Comparison of ENCODE assay signal across 12 cellular contexts in the genomic region with DNA sequence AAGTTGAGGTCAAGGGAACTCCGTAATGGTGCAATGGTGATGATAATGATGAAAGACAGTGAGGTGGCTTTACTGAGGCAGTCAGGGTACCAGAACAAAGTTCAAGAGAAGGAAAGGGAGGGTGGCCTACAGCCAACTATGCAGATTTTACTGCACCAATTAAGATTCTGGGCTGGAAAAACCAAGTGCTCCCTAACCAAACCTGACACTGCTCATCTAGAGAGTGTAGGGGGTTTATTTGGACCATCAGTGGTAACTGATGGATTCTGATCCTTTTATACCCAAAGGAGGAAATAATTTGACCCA. TPM values are rescaled to one million over a fixed set of nuclear protein-coding genes. Genes with fewer than 3 reads are reported as not detected.
DNase-seq lines count a peak whose midpoint lies in the region; ATAC-seq and TF ChIP-seq lines count a peak whose summit lies in the region.
"Had no signal": no experiment of that assay in that cellular context is flagged by ENCODE, and none has a peak within 500 bp of the region (broad histone marks: within the 10 kb centered on the region; RNA-seq: fewer than 3 reads in every experiment).

No MANE protein-coding gene starts in this region.

- intact Hi-C loops in activated CD4-positive, alpha-beta memory T cell treated with anti-CD3 and anti-CD28 coated beads for 36 hours (cut with micrococcal nuclease) = no loop called here
- intact Hi-C loops in Calu3 (cut with micrococcal nuclease; ENCODE audit: unreplicated experiment) = no loop called here

- H3K4me1 Mint-ChIP-seq in activated CD4-positive, alpha-beta memory T cell treated with anti-CD3 and anti-CD28 coated beads for 36 hours (ENCODE audit: low read depth) = peaks cover 2% of the 10 kb centered on the region
- peaks cover 7% of the 10 kb centered on the region for H3K4me1 Mint-ChIP-seq in activated CD4-positive, alpha-beta memory T cell treated with anti-CD3 and anti-CD28 coated beads, Interleukin-2, amount 10 ng/mL, durations not matched to agents 7 days and 5 days
- no peaks in the 10 kb centered on the region for H3K4me1 Mint-ChIP-seq in Calu3 (ENCODE audit: low read depth, unreplicated experiment)

- H3K4me1 ChIP-seq in mesodermal cell (ENCODE audit: control insufficient read depth, insufficient read depth, low read length, poor library complexity, severe bottlenecking) = no peaks in the 10 kb centered on the region

- peak overlapping the region; percentile 59 for H3K4me3 ChIP-seq in astrocyte of the cerebellum (ENCODE audit: low read depth, low read length)
- H3K4me3 ChIP-seq in mesodermal cell (ENCODE audit: extremely low read depth, insufficient read depth, low read length, poor library complexity, severe bottlenecking) = peak overlapping the region; percentile 63

- POLR2A ChIA-PET in activated CD4-positive, alpha-beta memory T cell treated with anti-CD3 and anti-CD28 coated beads for 36 hours (lab: Charles Lee) = no interaction called here
- POLR2A ChIA-PET in activated CD4-positive, alpha-beta memory T cell treated with anti-CD3 and anti-CD28 coated beads, Interleukin-2, amount 10 ng/mL, durations not matched to agents 7 days and 5 days (lab: Charles Lee) = no interaction called here
- POLR2A ChIA-PET in HEK293T (lab: Yijun Ruan, JAX) = interaction anchor here (0.7 to 1.2 kb wide), 2 partner anchors 10 to 45 kb away, joined by 3 to 5 read pairs; no protein-coding TSS in a partner anchor

- CTCF ChIA-PET in activated CD4-positive, alpha-beta memory T cell treated with anti-CD3 and anti-CD28 coated beads for 36 hours (lab: Charles Lee) = no interaction called here
- CTCF ChIA-PET in activated CD4-positive, alpha-beta memory T cell treated with anti-CD3 and anti-CD28 coated beads, Interleukin-2, amount 10 ng/mL, durations not matched to agents 7 days and 5 days (lab: Charles Lee) = no interaction called here
- CTCF ChIA-PET in HEK293T (lab: Yijun Ruan, JAX) (interaction anchor here (0.6 to 1.2 kb wide), 4 partner anchors 23 to 637 kb away, joined by 3 to 5 read pairs (median 4); no protein-coding TSS in a partner anchor), Calu3 (lab: Charles Lee) (no interaction called here)

- DNase-seq in activated CD4-positive, alpha-beta memory T cell treated with anti-CD3 and anti-CD28 coated beads for 36 hours = no peak
- DNase-seq in activated CD4-positive, alpha-beta memory T cell treated with anti-CD3 and anti-CD28 coated beads, Interleukin-2, amount 10 ng/mL, durations not matched to agents 7 days and 5 days = no peak
- DNase-seq in astrocyte of the cerebellum (ENCODE audit: low read depth) (no peak), HEK293T (ENCODE audit: extremely low spot score) (no peak), Calu3 (no peak)
- DNase-seq: mammary epithelial cell had no signal

- no peaks in the 10 kb centered on the region for H3K9me3 ChIP-seq in mesodermal cell (ENCODE audit: control insufficient read depth, low read length)
- H3K9me3 ChIP-seq: right lobe of liver, upper lobe of left lung had no signal

- ATAC-seq in GM19351 (IDR thresholded peaks at IDR 0.05; ENCODE audit: unreplicated experiment) = no peak

- H3K36me3 Mint-ChIP-seq in activated CD4-positive, alpha-beta memory T cell treated with anti-CD3 and anti-CD28 coated beads for 36 hours = no peaks in the 10 kb centered on the region
- no peaks in the 10 kb centered on the region for H3K36me3 Mint-ChIP-seq in activated CD4-positive, alpha-beta memory T cell treated with anti-CD3 and anti-CD28 coated beads, Interleukin-2, amount 10 ng/mL, durations not matched to agents 7 days and 5 days (ENCODE audit: low read depth)
- H3K36me3 Mint-ChIP-seq in Calu3 (ENCODE audit: insufficient read depth, unreplicated experiment) = no peaks in the 10 kb centered on the region

- 80% methylated on average over 1 of the region's 1 CpG; no CpG with 5 or more reads in 1 of the 2 experiments for WGBS in mesodermal cell (ENCODE audit: insufficient coverage in 2 of 2), 2 experiments

- no peaks in the 10 kb centered on the region for H3K9me3 Mint-ChIP-seq in activated CD4-positive, alpha-beta memory T cell treated with anti-CD3 and anti-CD28 coated beads for 36 hours
- H3K9me3 Mint-ChIP-seq in activated CD4-positive, alpha-beta memory T cell treated with anti-CD3 and anti-CD28 coated beads, Interleukin-2, amount 10 ng/mL, durations not matched to agents 7 days and 5 days = no peaks in the 10 kb centered on the region
- H3K9me3 Mint-ChIP-seq in Calu3 (ENCODE audit: low read depth, unreplicated experiment) = no peaks in the 10 kb centered on the region

- in situ Hi-C loops in astrocyte of the cerebellum (cut with HindIII; ENCODE audit: low sequenced_read_pairs) = no loop called here

- no peak overlapping the region for H3K27ac Mint-ChIP-seq in activated CD4-positive, alpha-beta memory T cell treated with anti-CD3 and anti-CD28 coated beads for 36 hours
- no peak overlapping the region for H3K27ac Mint-ChIP-seq in activated CD4-positive, alpha-beta memory T cell treated with anti-CD3 and anti-CD28 coated beads, Interleukin-2, amount 10 ng/mL, durations not matched to agents 7 days and 5 days
- H3K27ac Mint-ChIP-seq in Calu3 (ENCODE audit: unreplicated experiment) = no peak overlapping the region

- peak overlapping the region; percentile 10 for H3K4me3 Mint-ChIP-seq in activated CD4-positive, alpha-beta memory T cell treated with anti-CD3 and anti-CD28 coated beads for 36 hours
- no peak overlapping the region for H3K4me3 Mint-ChIP-seq in activated CD4-positive, alpha-beta memory T cell treated with anti-CD3 and anti-CD28 coated beads, Interleukin-2, amount 10 ng/mL, durations not matched to agents 7 days and 5 days
- H3K4me3 Mint-ChIP-seq in Calu3 (ENCODE audit: low read depth, unreplicated experiment) = no peak overlapping the region

- H3K27me3 Mint-ChIP-seq in activated CD4-positive, alpha-beta memory T cell treated with anti-CD3 and anti-CD28 coated beads for 36 hours = peaks cover 41% of the 10 kb centered on the region
- H3K27me3 Mint-ChIP-seq in activated CD4-positive, alpha-beta memory T cell treated with anti-CD3 and anti-CD28 coated beads, Interleukin-2, amount 10 ng/mL, durations not matched to agents 7 days and 5 days = peaks cover 34% of the 10 kb centered on the region
- H3K27me3 Mint-ChIP-seq in Calu3 (ENCODE audit: unreplicated experiment) = peaks cover 50% of the 10 kb centered on the region

- TF ChIP-seq CTCF in astrocyte of the cerebellum (IDR thresholded peaks at IDR 0.05; ENCODE audit: low read depth, low read length, missing control alignments) = no peak
- TF ChIP-seq CTCF in Calu3 (IDR thresholded peaks at IDR 0.05; ENCODE audit: unreplicated experiment) = no peak

- H3K27ac ChIP-seq in mesodermal cell (ENCODE audit: low read depth, low read length, severe bottlenecking) (peak overlapping the region; percentile 88), temporal lobe (ENCODE audit: low read depth, low read length) (peak overlapping the region; percentile 20)
- H3K27ac ChIP-seq: right lobe of liver, upper lobe of left lung had no signal

- no TSS peak for BruUV-seq in Calu3 (replicated peaks; lab: Mats Ljungman, UMichigan)

- no peaks in the 10 kb centered on the region for H3K36me3 ChIP-seq in mesodermal cell (ENCODE audit: control insufficient read depth, insufficient read depth, low read length)
- H3K36me3 ChIP-seq: right lobe of liver, upper lobe of left lung had no signal

TF ChIP-seq in HEK293T, 16 proteins besides CTCF, POLR2A, EP300 and RAD21:
- TF ChIP-seq CTBP1 (IDR thresholded peaks at IDR 0.05; ENCODE audit: borderline replicate concordance) (no peak), TARDBP (IDR thresholded peaks at IDR 0.05) (no peak), L3MBTL2 (conservative IDR thresholded peaks at IDR 0.05) (no peak), SP1 (IDR thresholded peaks at IDR 0.05) (no peak), SUZ12 (IDR thresholded peaks at IDR 0.05) (no peak), FOXK2 (IDR thresholded peaks at IDR 0.05) (no peak), FOXA1 (IDR thresholded peaks at IDR 0.05) (no peak)
- TF ChIP-seq, protein P1, sequence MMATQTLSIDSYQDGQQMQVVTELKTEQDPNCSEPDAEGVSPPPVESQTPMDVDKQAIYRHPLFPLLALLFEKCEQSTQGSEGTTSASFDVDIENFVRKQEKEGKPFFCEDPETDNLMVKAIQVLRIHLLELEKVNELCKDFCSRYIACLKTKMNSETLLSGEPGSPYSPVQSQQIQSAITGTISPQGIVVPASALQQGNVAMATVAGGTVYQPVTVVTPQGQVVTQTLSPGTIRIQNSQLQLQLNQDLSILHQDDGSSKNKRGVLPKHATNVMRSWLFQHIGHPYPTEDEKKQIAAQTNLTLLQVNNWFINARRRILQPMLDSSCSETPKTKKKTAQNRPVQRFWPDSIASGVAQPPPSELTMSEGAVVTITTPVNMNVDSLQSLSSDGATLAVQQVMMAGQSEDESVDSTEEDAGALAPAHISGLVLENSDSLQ (IDR thresholded peaks at IDR 0.05) = no peak

RNA-seq across cellular contexts. Expression of gene LRRC9, which starts 0.4 kb away (rescaled TPM):
- total RNA-seq in activated CD4-positive, alpha-beta memory T cell treated with anti-CD3 and anti-CD28 coated beads for 36 hours = not detected
- total RNA-seq in activated CD4-positive, alpha-beta memory T cell treated with anti-CD3 and anti-CD28 coated beads, Interleukin-2, amount 10 ng/mL, durations not matched to agents 7 days and 5 days = not detected
- 0.44 TPM for polyA plus RNA-seq in mesodermal cell (2013, experiment 1 of 2)
- 1.7 TPM for polyA plus RNA-seq in mesodermal cell (2013, experiment 2 of 2)
- total RNA-seq in temporal lobe (3.0 TPM), Calu3 (2022) (not detected in 2 replicates)
- total RNA-seq: activated CD8-positive, alpha-beta memory T cell treated with anti-CD3 and anti-CD28 coated beads for 36 hours; mammary epithelial cell had no signal
- polyA plus RNA-seq: mammary epithelial cell had no signal

RNA-seq across cellular contexts. Expression of gene RTN1, which starts 49.8 kb away (rescaled TPM):
- total RNA-seq in activated CD4-positive, alpha-beta memory T cell treated with anti-CD3 and anti-CD28 coated beads for 36 hours = not detected
- total RNA-seq in activated CD4-positive, alpha-beta memory T cell treated with anti-CD3 and anti-CD28 coated beads, Interleukin-2, amount 10 ng/mL, durations not matched to agents 7 days and 5 days = not detected
- 5.9 TPM for polyA plus RNA-seq in mesodermal cell (2013, experiment 1 of 2)
- 3.9 TPM for polyA plus RNA-seq in mesodermal cell (2013, experiment 2 of 2)
- total RNA-seq in temporal lobe (846 TPM), Calu3 (2022) (not detected in 2 replicates)
- total RNA-seq: activated CD8-positive, alpha-beta memory T cell treated with anti-CD3 and anti-CD28 coated beads for 36 hours had no signal

Comparison
In these comparisons a context has a peak if more than half of its experiments do, and no peak if none do; other contexts are left out.
1. RNA of gene RTN1, which starts 49.8 kb away (total RNA-seq): 846 TPM in temporal lobe (single experiment); not detected in Calu3, not detected in activated CD4-positive, alpha-beta memory T cell treated with anti-CD3 and anti-CD28 coated beads for 36 hours and not detected in activated CD4-positive, alpha-beta memory T cell treated with anti-CD3 and anti-CD28 coated beads, Interleukin-2, amount 10 ng/mL, durations not matched to agents 7 days and 5 days; every median in the first group is over 100 times any median in the second.